9 cellular contexts compared by ENCODE assay signal in the genomic region with DNA sequence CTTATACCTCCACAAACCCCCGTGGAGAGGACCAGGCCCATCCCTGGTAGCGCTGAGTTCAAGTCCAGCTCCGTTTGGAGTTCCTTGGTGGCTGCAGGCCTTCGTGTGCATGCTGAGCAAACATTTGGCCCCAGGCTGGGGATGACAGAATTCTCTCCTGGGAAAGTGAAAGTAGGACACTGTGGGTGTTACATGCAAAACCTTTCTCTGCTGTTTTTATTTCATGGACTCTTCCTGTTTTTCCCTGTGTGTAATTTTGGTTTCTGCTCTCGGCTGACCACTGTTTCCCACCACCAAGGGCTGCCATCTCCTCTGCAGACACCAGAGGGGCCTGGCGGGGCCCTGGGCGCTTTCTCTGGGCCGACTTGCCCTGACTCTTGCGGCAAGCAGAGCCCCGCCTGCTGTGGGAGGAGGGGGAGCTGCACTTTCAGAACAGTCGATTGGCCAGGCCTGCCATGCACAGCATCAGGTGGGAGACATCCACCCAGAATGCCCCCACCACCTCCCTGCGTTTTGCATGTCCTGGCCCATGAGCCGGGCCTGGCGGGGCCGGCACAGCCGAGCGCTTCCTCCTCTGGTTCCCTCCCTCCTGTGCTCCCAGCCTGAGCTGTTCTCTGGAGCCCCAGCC.
A peak's percentile ranks its signal among the peaks of the same experiment; 100 is the strongest.
DNase-seq lines count a peak whose midpoint lies in the region; ATAC-seq and TF ChIP-seq lines count a peak whose summit lies in the region.
"Had no signal": no experiment of that assay in that cellular context is flagged by ENCODE, and none has a peak within 500 bp of the region (broad histone marks: within the 10 kb centered on the region; RNA-seq: fewer than 3 reads in every experiment).

No MANE protein-coding gene starts in this region.

- no peaks in the 10 kb centered on the region for H3K27me3 ChIP-seq in CD4-positive, alpha-beta T cell (ENCODE audit: control insufficient read depth, insufficient read depth, low read length)
- no peaks in the 10 kb centered on the region for H3K27me3 ChIP-seq in PC-9 (ENCODE audit: insufficient read depth, low read depth)

- H3K27me3 Mint-ChIP-seq in CD4-positive, alpha-beta T cell, result no peaks in the 10 kb centered on the region

- H3F3A ChIP-seq in PC-9 (ENCODE audit: insufficient read depth, low read depth), result no peaks in the 10 kb centered on the region

- POLR2A ChIA-PET in CD4-positive, alpha-beta T cell (lab: Charles Lee), result interaction anchor here (0.5 to 1.0 kb wide), 2 partner anchors 13 to 23 kb away, joined by 3 read pairs; no protein-coding TSS in a partner anchor
- POLR2A ChIA-PET in PC-9 (lab: Charles Lee; ENCODE audit: unreplicated experiment), result no interaction called here

- H2AFZ ChIP-seq in PC-9, result no peak overlapping the region
- H2AFZ ChIP-seq: parathyroid adenoma had no signal

- no peaks in the 10 kb centered on the region for H3K36me3 Mint-ChIP-seq in CD4-positive, alpha-beta T cell (ENCODE audit: low read depth)

- H3K4me1 ChIP-seq in PC-9 (replicated peaks; ENCODE audit: insufficient read depth), result no peaks in the 10 kb centered on the region
- H3K4me1 ChIP-seq: parathyroid adenoma had no signal

- CTCF ChIA-PET in CD4-positive, alpha-beta T cell (lab: Charles Lee), result no interaction called here
- CTCF ChIA-PET in PC-9 (lab: Charles Lee), result no interaction called here

- no peak overlapping the region for H3K27ac ChIP-seq in CD4-positive, alpha-beta T cell (ENCODE audit: low read depth, low read length)
- H3K27ac ChIP-seq in PC-9, result no peak overlapping the region
- H3K27ac ChIP-seq: parathyroid adenoma had no signal

- no peak overlapping the region for H3K4me2 ChIP-seq in PC-9

- peaks cover 17% of the 10 kb centered on the region for H3K4me1 Mint-ChIP-seq in CD4-positive, alpha-beta T cell (ENCODE audit: low read depth)

- H3K9me2 ChIP-seq in PC-9 (ENCODE audit: insufficient read depth), result no peaks in the 10 kb centered on the region

- H3K9me3 ChIP-seq in CD4-positive, alpha-beta T cell (ENCODE audit: control insufficient read depth, low read length), result no peaks in the 10 kb centered on the region
- no peaks in the 10 kb centered on the region for H3K9me3 ChIP-seq in PC-9 (ENCODE audit: insufficient read depth, low read depth)

- no TSS peak for BruUV-seq in PC-9 (replicated peaks; lab: Mats Ljungman, UMichigan)

- H3K9me3 Mint-ChIP-seq in CD4-positive, alpha-beta T cell, result no peaks in the 10 kb centered on the region

- DNase-seq in CD4-positive, alpha-beta T cell, result peak in 6 of 10 experiments; percentile 2 to 44 (median 26)
- DNase-seq in HT1080 (ENCODE audit: low read depth), result peak; percentile 68
- DNase-seq in activated effector memory CD4-positive, alpha-beta T cell treated with anti-CD3 and anti-CD28 coated beads, Interleukin-2, amount 50 U/mL, for 16 hours, result peak; percentile 74
- DNase-seq in cardiac septum (ENCODE audit: low spot score), result peak; percentile 81
- peak; percentile 32 for DNase-seq in putamen (ENCODE audit: low spot score)
- DNase-seq in PC-9, result no peak

- peak; percentile 79 for ATAC-seq in CD4-positive, alpha-beta T cell (ENCODE audit: poor library complexity)
- ATAC-seq in GM19468 (IDR thresholded peaks at IDR 0.05; ENCODE audit: extremely low read depth, unreplicated experiment), result peak; percentile 54
- no peak for ATAC-seq in GM21526 (IDR thresholded peaks at IDR 0.05; ENCODE audit: low FRiP score, unreplicated experiment)

- no peaks in the 10 kb centered on the region for H3K36me3 ChIP-seq in PC-9 (ENCODE audit: low read depth)

- no peak for TF ChIP-seq CTCF in CD4-positive, alpha-beta T cell (IDR thresholded peaks at IDR 0.05)
- no peak for TF ChIP-seq CTCF in PC-9 (conservative IDR thresholded peaks at IDR 0.05)

- intact Hi-C loops in CD4-positive, alpha-beta T cell (cut with DNase I, micrococcal nuclease), result loop anchor here in 1 of 2 experiments (10.0 kb wide), 2 partner anchors 163 to 303 kb away; a partner anchor contains a TSS
- intact Hi-C loops in cardiac septum (cut with DNase I) (no loop called here), PC-9 (cut with micrococcal nuclease; ENCODE audit: unreplicated experiment) (no loop called here)

- no peaks in the 10 kb centered on the region for H3K79me2 ChIP-seq in PC-9 (ENCODE audit: low read depth)
- H3K79me2 ChIP-seq: parathyroid adenoma had no signal

- peak overlapping the region; percentile 31 for H3K27ac Mint-ChIP-seq in CD4-positive, alpha-beta T cell

- no peak overlapping the region for H3K4me3 ChIP-seq in PC-9

- peak overlapping the region; percentile 67 for H3K4me3 Mint-ChIP-seq in CD4-positive, alpha-beta T cell

- no peaks in the 10 kb centered on the region for H4K20me1 ChIP-seq in PC-9 (ENCODE audit: insufficient read depth)

Comparison
In these comparisons a context has a peak if more than half of its experiments do, and no peak if none do; other contexts are left out.
1. DNase-seq: peak in CD4-positive, alpha-beta T cell (6 of 10), HT1080 (single experiment), activated effector memory CD4-positive, alpha-beta T cell treated with anti-CD3 and anti-CD28 coated beads, Interleukin-2, amount 50 U/mL, for 16 hours (single experiment), cardiac septum (single experiment) and putamen (single experiment); none in PC-9 (0 of 2).